ENCODE assay signal across 9 cellular contexts in the genomic region with DNA sequence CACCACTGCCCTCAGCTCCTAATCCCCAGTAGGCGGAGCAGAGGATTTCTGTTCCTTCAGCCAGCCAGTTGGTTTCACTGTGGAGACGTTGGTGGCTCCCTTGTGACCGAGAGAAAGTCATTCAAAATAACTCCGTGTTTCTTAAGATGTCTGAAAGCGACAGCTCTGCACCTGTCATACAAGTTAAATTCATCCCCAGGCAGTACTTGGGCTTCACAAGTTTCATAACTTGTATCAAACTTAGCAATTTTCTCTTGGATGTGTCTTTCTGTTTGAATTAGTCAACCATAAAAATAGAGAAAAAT. TPM values are rescaled to one million over a fixed set of nuclear protein-coding genes. Genes with fewer than 3 reads are reported as not detected.
DNase-seq lines count a peak whose midpoint lies in the region; ATAC-seq, FAIRE-seq and TF ChIP-seq lines count a peak whose summit lies in the region.
"Had no signal": no experiment of that assay in that cellular context is flagged by ENCODE, and none has a peak within 500 bp of the region (broad histone marks: within the 10 kb centered on the region; RNA-seq: fewer than 3 reads in every experiment).

No MANE protein-coding gene starts in this region.

- no peaks in the 10 kb centered on the region for H3K9me3 Mint-ChIP-seq in activated CD4-positive, alpha-beta T cell treated with anti-CD3 and anti-CD28 coated beads, Interleukin-2, amount 10 ng/mL, durations not matched to agents 7 days and 5 days
- H3K9me3 Mint-ChIP-seq in astrocyte (ENCODE audit: unreplicated experiment) = no peaks in the 10 kb centered on the region

- POLR2A ChIA-PET in activated CD4-positive, alpha-beta T cell treated with anti-CD3 and anti-CD28 coated beads, Interleukin-2, amount 10 ng/mL, durations not matched to agents 7 days and 5 days (lab: Charles Lee) = no interaction called here

- no peak for FAIRE-seq in astrocyte (lab: Jason Lieb, UNC)

- H3K79me2 ChIP-seq in astrocyte (ENCODE audit: insufficient read depth, low read length) = peaks cover 44% of the 10 kb centered on the region

- peaks cover 31% of the 10 kb centered on the region for H4K20me1 ChIP-seq in astrocyte (ENCODE audit: insufficient read depth, low read length)

- peak overlapping the region; percentile 44 for H3K27ac ChIP-seq in astrocyte (ENCODE audit: low read depth, low read length)
- no peak overlapping the region for H3K27ac ChIP-seq in muscle layer of colon (ENCODE audit: low read depth, low read length)

- peak; percentile 35 for ATAC-seq in HG03039 (IDR thresholded peaks at IDR 0.05; ENCODE audit: unreplicated experiment)

- peaks cover 14% of the 10 kb centered on the region for H3K4me1 ChIP-seq in astrocyte (ENCODE audit: insufficient read depth, low read length)
- H3K4me1 ChIP-seq in muscle layer of colon (ENCODE audit: insufficient read depth, low read length) = peaks cover 7% of the 10 kb centered on the region

- peak overlapping the region; percentile 30 for H3K4me3 ChIP-seq in astrocyte (ENCODE audit: insufficient read depth, low read depth, low read length)
- peak overlapping the region; percentile 71 to 76 for H3K4me3 ChIP-seq in muscle layer of colon (ENCODE audit: low read depth in 1 of 2, low read length in 2 of 2)

- peaks cover 66% of the 10 kb centered on the region for H3K27me3 Mint-ChIP-seq in activated CD4-positive, alpha-beta T cell treated with anti-CD3 and anti-CD28 coated beads, Interleukin-2, amount 10 ng/mL, durations not matched to agents 7 days and 5 days
- peaks cover 6% of the 10 kb centered on the region for H3K27me3 Mint-ChIP-seq in astrocyte (ENCODE audit: low read depth, unreplicated experiment)

- H3K36me3 Mint-ChIP-seq in activated CD4-positive, alpha-beta T cell treated with anti-CD3 and anti-CD28 coated beads, Interleukin-2, amount 10 ng/mL, durations not matched to agents 7 days and 5 days (ENCODE audit: low read depth) = peaks cover 5% of the 10 kb centered on the region
- peaks cover 17% of the 10 kb centered on the region for H3K36me3 Mint-ChIP-seq in astrocyte (ENCODE audit: low read depth, unreplicated experiment)

- peak overlapping the region; percentile 90 for H3K4me2 ChIP-seq in astrocyte (ENCODE audit: low read length)

- H3K9me3 ChIP-seq in astrocyte (ENCODE audit: insufficient read depth, low read depth, low read length) (no peaks in the 10 kb centered on the region), muscle layer of colon (ENCODE audit: low read length) (no peaks in the 10 kb centered on the region)

- DNase-seq in activated CD4-positive, alpha-beta T cell treated with anti-CD3 and anti-CD28 coated beads, Interleukin-2, amount 10 ng/mL, durations not matched to agents 7 days and 5 days = no peak
- no peak for DNase-seq in activated CD4-positive, alpha-beta T cell treated with anti-CD3 and anti-CD28 coated beads for 1 hour
- DNase-seq in astrocyte (ENCODE audit: low read depth) (no peak), NCI-H1105 (lab: John Stamatoyannopoulos, UW) (no peak), hippocampal formation (lab: John Stamatoyannopoulos, UW) (no peak), dedifferentiated amniotic fluid mesenchymal stem cell (ENCODE audit: extremely low spot score) (no peak)

- CTCF ChIA-PET in activated CD4-positive, alpha-beta T cell treated with anti-CD3 and anti-CD28 coated beads, Interleukin-2, amount 10 ng/mL, durations not matched to agents 7 days and 5 days (lab: Charles Lee) = interaction anchor here (0.9 to 4.1 kb wide), 18 partner anchors 12 to 197 kb away, joined by 3 to 19 read pairs (median 5); no protein-coding TSS in a partner anchor

- H3K27ac Mint-ChIP-seq in activated CD4-positive, alpha-beta T cell treated with anti-CD3 and anti-CD28 coated beads, Interleukin-2, amount 10 ng/mL, durations not matched to agents 7 days and 5 days = no peak overlapping the region
- H3K27ac Mint-ChIP-seq in astrocyte (ENCODE audit: unreplicated experiment) = peak overlapping the region; percentile 28

- no peaks in the 10 kb centered on the region for H3K27me3 ChIP-seq in astrocyte (ENCODE audit: insufficient read depth, low read length)
- H3K27me3 ChIP-seq in muscle layer of colon (ENCODE audit: control insufficient read depth in 1 of 2, insufficient read depth in 2 of 2, low read length in 2 of 2) = peaks cover 18 to 36% of the 10 kb centered on the region in 2 donors

- no peak for TF ChIP-seq CTCF in astrocyte (IDR thresholded peaks at IDR 0.05; ENCODE audit: insufficient read depth, low read depth, low read length)

- H3K36me3 ChIP-seq in astrocyte (ENCODE audit: insufficient read depth, low read length) (peaks cover 10% of the 10 kb centered on the region), muscle layer of colon (ENCODE audit: insufficient read depth, low read length) (no peaks in the 10 kb centered on the region)

- peak overlapping the region; percentile 31 for H3K9ac ChIP-seq in astrocyte (ENCODE audit: low read length)
- no peak overlapping the region for H3K9ac ChIP-seq in muscle layer of colon (ENCODE audit: low read length)

- peak overlapping the region; percentile 4 for H2AFZ ChIP-seq in astrocyte (ENCODE audit: low read depth, low read length)

- H3K4me1 Mint-ChIP-seq in activated CD4-positive, alpha-beta T cell treated with anti-CD3 and anti-CD28 coated beads, Interleukin-2, amount 10 ng/mL, durations not matched to agents 7 days and 5 days = peaks cover 33% of the 10 kb centered on the region
- H3K4me1 Mint-ChIP-seq in astrocyte (ENCODE audit: low read depth, unreplicated experiment) = peaks cover 9% of the 10 kb centered on the region

- peak overlapping the region; percentile 75 for H3K4me3 Mint-ChIP-seq in activated CD4-positive, alpha-beta T cell treated with anti-CD3 and anti-CD28 coated beads, Interleukin-2, amount 10 ng/mL, durations not matched to agents 7 days and 5 days
- H3K4me3 Mint-ChIP-seq in astrocyte (ENCODE audit: unreplicated experiment) = peak overlapping the region; percentile 94

RNA-seq across cellular contexts. Expression of gene CDKN2B, which starts 0.4 kb away (rescaled TPM):
- total RNA-seq in activated CD4-positive, alpha-beta T cell treated with anti-CD3 and anti-CD28 coated beads, Interleukin-2, amount 10 ng/mL, durations not matched to agents 7 days and 5 days = under 1 TPM; 0.65 to 0.87 TPM
- total RNA-seq in astrocyte = 306 and 314 TPM in 2 replicates
- total RNA-seq: Daoy had no signal

RNA-seq across cellular contexts. Expression of gene CDKN2B-AS1, which starts 14.9 kb away (rescaled TPM):
- 1 to 10 TPM; 4.4 to 5.6 TPM for total RNA-seq in activated CD4-positive, alpha-beta T cell treated with anti-CD3 and anti-CD28 coated beads, Interleukin-2, amount 10 ng/mL, durations not matched to agents 7 days and 5 days
- total RNA-seq in astrocyte = 2.3 TPM in 2 replicates
- total RNA-seq: Daoy had no signal

RNA-seq across cellular contexts. Expression of gene CDKN2A, which starts 15.3 kb away (rescaled TPM):
- total RNA-seq in activated CD4-positive, alpha-beta T cell treated with anti-CD3 and anti-CD28 coated beads, Interleukin-2, amount 10 ng/mL, durations not matched to agents 7 days and 5 days = 10 to 100 TPM; 15.9 to 16.6 TPM
- 71.6 and 81.4 TPM in 2 replicates for total RNA-seq in astrocyte
- total RNA-seq: Daoy had no signal

Comparison
In these comparisons a context has a peak if more than half of its experiments do, and no peak if none do; other contexts are left out.
1. RNA of gene CDKN2B, which starts 0.4 kb away (total RNA-seq): 306 to 314 TPM in astrocyte; 0.65 to 0.87 TPM in activated CD4-positive, alpha-beta T cell treated with anti-CD3 and anti-CD28 coated beads, Interleukin-2, amount 10 ng/mL, durations not matched to agents 7 days and 5 days; every median in the first group is over 100 times any median in the second.